ENCODE assay signal across 1 cellular context in genomic region chr2:27356382-27357181, GRCh38.
A peak's percentile ranks its signal among the peaks of the same experiment; 100 is the strongest.
TF ChIP-seq lines count a peak whose summit lies in the region.

Gene GTF3C2, minus strand, starts transcription at chr2:27356764. Its CDS starts 13,210 bp downstream, at chr2:27343554.

TF ChIP-seq in HEK293, 187 proteins besides CTCF, POLR2A, EP300 and RAD21 (continued from another document and continues in another):
- no peak for TF ChIP-seq ZNF174 (tag by site-specific recombination; IDR thresholded peaks at IDR 0.05)
- no peak for TF ChIP-seq ZNF433 (tag by site-specific recombination; IDR thresholded peaks at IDR 0.05; ENCODE audit: low read depth)
- TF ChIP-seq ZNF555 (tag by site-specific recombination; conservative IDR thresholded peaks at IDR 0.05) = no peak
- no peak for TF ChIP-seq ZSCAN5A (tag by site-specific recombination; IDR thresholded peaks at IDR 0.05)
- no peak for TF ChIP-seq MEIS1 (CRISPR knock-in tag; IDR thresholded peaks at IDR 0.05; ENCODE audit: borderline replicate concordance)
- TF ChIP-seq ZNF148 (tag by site-specific recombination; IDR thresholded peaks at IDR 0.05; ENCODE audit: borderline replicate concordance) = no peak
- TF ChIP-seq ZNF658 (tag by site-specific recombination; IDR thresholded peaks at IDR 0.05) = no peak
- no peak for TF ChIP-seq ZSCAN4 (tag by site-specific recombination; IDR thresholded peaks at IDR 0.05)
- no peak for TF ChIP-seq ZSCAN18 (tag by site-specific recombination; IDR thresholded peaks at IDR 0.05)
- no peak for TF ChIP-seq ZNF585B (tag by site-specific recombination; IDR thresholded peaks at IDR 0.05)
- TF ChIP-seq ZNF175 (tag by site-specific recombination; IDR thresholded peaks at IDR 0.05) = no peak
- TF ChIP-seq KLF17 (tag by site-specific recombination; IDR thresholded peaks at IDR 0.05) = peak; percentile 51; the same call in 1 of the 2 replicates
- peak; percentile 23; the same call in 1 of the 2 replicates for TF ChIP-seq PBX3 (CRISPR knock-in tag; IDR thresholded peaks at IDR 0.05)
- peak; percentile 43 for TF ChIP-seq ZIC2 (tag by site-specific recombination; IDR thresholded peaks at IDR 0.05)
- no peak for TF ChIP-seq HOXA7 (CRISPR knock-in tag; IDR thresholded peaks at IDR 0.05; ENCODE audit: borderline replicate concordance)
- no peak; the same call in 1 of the 2 replicates for TF ChIP-seq MYNN (tag by site-specific recombination; IDR thresholded peaks at IDR 0.05; ENCODE audit: borderline replicate concordance)
- TF ChIP-seq ZBTB21 (tag by site-specific recombination; IDR thresholded peaks at IDR 0.05) = peak; percentile 43; the same call in 1 of the 2 replicates
- TF ChIP-seq ZNF2 (tag by site-specific recombination; IDR thresholded peaks at IDR 0.05) = no peak
- peak; percentile 99 for TF ChIP-seq ZBTB20 (tag by site-specific recombination; IDR thresholded peaks at IDR 0.05)
- no peak for TF ChIP-seq ZNF645 (tag by site-specific recombination; IDR thresholded peaks at IDR 0.05)
- TF ChIP-seq ZNF132 (tag by site-specific recombination; IDR thresholded peaks at IDR 0.05; ENCODE audit: borderline replicate concordance) = no peak
- TF ChIP-seq GLI2 (tag by site-specific recombination; IDR thresholded peaks at IDR 0.05; ENCODE audit: borderline replicate concordance, low read depth) = no peak
- TF ChIP-seq ZFHX2 (tag by site-specific recombination; conservative IDR thresholded peaks at IDR 0.05) = peak; percentile 71
- TF ChIP-seq ZNF677 (tag by site-specific recombination; IDR thresholded peaks at IDR 0.05) = no peak
- peak; percentile 51 for TF ChIP-seq KLF8 (tag by site-specific recombination; IDR thresholded peaks at IDR 0.05)
- TF ChIP-seq ZEB2 (tag by site-specific recombination; IDR thresholded peaks at IDR 0.05) = peak; percentile 66
- no peak for TF ChIP-seq ZNF37A (tag by site-specific recombination; IDR thresholded peaks at IDR 0.05)
- TF ChIP-seq ZNF19 (tag by site-specific recombination; IDR thresholded peaks at IDR 0.05; ENCODE audit: low read depth) = no peak
- TF ChIP-seq ZNF26 (tag by site-specific recombination; IDR thresholded peaks at IDR 0.05) = no peak
- TF ChIP-seq ZNF704 (tag by site-specific recombination; IDR thresholded peaks at IDR 0.05) = no peak
- TF ChIP-seq ZBTB7A (tag by site-specific recombination; IDR thresholded peaks at IDR 0.05; ENCODE audit: low read depth) = no peak
- TF ChIP-seq SALL2 (tag by site-specific recombination; IDR thresholded peaks at IDR 0.05; ENCODE audit: borderline replicate concordance) = no peak
- TF ChIP-seq ZNF549 (tag by site-specific recombination; IDR thresholded peaks at IDR 0.05) = no peak
- TF ChIP-seq ZNF112 (tag by site-specific recombination; IDR thresholded peaks at IDR 0.05) = no peak
- no peak; the same call in 1 of the 2 replicates for TF ChIP-seq ZNF843 (tag by site-specific recombination; IDR thresholded peaks at IDR 0.05)
- peak; percentile 94 for TF ChIP-seq GLIS2 (tag by site-specific recombination; IDR thresholded peaks at IDR 0.05)
- no peak for TF ChIP-seq ZNF544 (tag by site-specific recombination; IDR thresholded peaks at IDR 0.05)
- no peak for TF ChIP-seq ZNF202 (tag by site-specific recombination; IDR thresholded peaks at IDR 0.05; ENCODE audit: borderline replicate concordance)
- TF ChIP-seq ZFP37 (tag by site-specific recombination; IDR thresholded peaks at IDR 0.05) = no peak; the same call in 1 of the 2 replicates
- no peak for TF ChIP-seq ZNF701 (tag by site-specific recombination; IDR thresholded peaks at IDR 0.05)
- TF ChIP-seq ZNF354C (tag by site-specific recombination; IDR thresholded peaks at IDR 0.05; ENCODE audit: borderline replicate concordance, low read depth) = no peak
- TF ChIP-seq ZNF223 (tag by site-specific recombination; IDR thresholded peaks at IDR 0.05) = no peak
- TF ChIP-seq SCRT2 (tag by site-specific recombination; IDR thresholded peaks at IDR 0.05) = no peak
- TF ChIP-seq REST (tag by site-specific recombination; IDR thresholded peaks at IDR 0.05) = 0 out of 2 replicates have a peak, but pooled peaks have one; percentile 21
- no peak for TF ChIP-seq HOXC10 (CRISPR knock-in tag; IDR thresholded peaks at IDR 0.05)
- no peak for TF ChIP-seq ZBTB49 (tag by site-specific recombination; IDR thresholded peaks at IDR 0.05; ENCODE audit: low read depth)
